1 cellular context compared by ENCODE assay signal in genomic region chr19:55082023-55082851, GRCh38.
TF ChIP-seq lines count a peak whose summit lies in the region.

No MANE protein-coding gene starts in this region.

TF ChIP-seq in A549, 52 proteins besides CTCF, POLR2A, EP300 and RAD21 (continued from another document):
- TF ChIP-seq, protein P1, sequence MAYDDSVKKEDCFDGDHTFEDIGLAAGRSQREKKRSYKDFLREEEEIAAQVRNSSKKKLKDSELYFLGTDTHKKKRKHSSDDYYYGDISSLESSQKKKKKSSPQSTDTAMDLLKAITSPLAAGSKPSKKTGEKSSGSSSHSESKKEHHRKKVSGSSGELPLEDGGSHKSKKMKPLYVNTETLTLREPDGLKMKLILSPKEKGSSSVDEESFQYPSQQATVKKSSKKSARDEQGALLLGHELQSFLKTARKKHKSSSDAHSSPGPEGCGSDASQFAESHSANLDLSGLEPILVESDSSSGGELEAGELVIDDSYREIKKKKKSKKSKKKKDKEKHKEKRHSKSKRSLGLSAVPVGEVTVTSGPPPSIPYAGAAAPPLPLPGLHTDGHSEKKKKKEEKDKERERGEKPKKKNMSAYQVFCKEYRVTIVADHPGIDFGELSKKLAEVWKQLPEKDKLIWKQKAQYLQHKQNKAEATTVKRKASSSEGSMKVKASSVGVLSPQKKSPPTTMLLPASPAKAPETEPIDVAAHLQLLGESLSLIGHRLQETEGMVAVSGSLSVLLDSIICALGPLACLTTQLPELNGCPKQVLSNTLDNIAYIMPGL (CRISPR knock-in tag; IDR thresholded peaks at IDR 0.05; ENCODE audit: borderline replicate concordance), result no peak
- TF ChIP-seq CHD2 (IDR thresholded peaks at IDR 0.05; ENCODE audit: low read length, partially characterized antibody) (no peak), EHF (CRISPR knock-in tag; IDR thresholded peaks at IDR 0.05) (no peak), MAZ (IDR thresholded peaks at IDR 0.05; ENCODE audit: borderline replicate concordance, low read depth, low read length) (no peak), RNF2 (IDR thresholded peaks at IDR 0.05; ENCODE audit: borderline replicate concordance, low read depth) (no peak), TFCP2L1 (CRISPR knock-in tag; IDR thresholded peaks at IDR 0.05) (no peak), HOXA7 (CRISPR knock-in tag; IDR thresholded peaks at IDR 0.05) (no peak), HOXB13 (CRISPR knock-in tag; IDR thresholded peaks at IDR 0.05; ENCODE audit: low read depth) (no peak)
